In genomic region chr15:98802187-98802586, GRCh38 we compare ENCODE assay signal across 28 cellular contexts.
A peak's percentile ranks its signal among the peaks of the same experiment; 100 is the strongest.
DNase-seq lines count a peak whose midpoint lies in the region; ATAC-seq, FAIRE-seq and TF ChIP-seq lines count a peak whose summit lies in the region.
"Had no signal": no experiment of that assay in that cellular context is flagged by ENCODE, and none has a peak within 500 bp of the region (broad histone marks: within the 10 kb centered on the region; RNA-seq: fewer than 3 reads in every experiment).

No MANE protein-coding gene starts in this region.

- H3K27me3 ChIP-seq in GM23338 (ENCODE audit: insufficient read depth) (no peaks in the 10 kb centered on the region), astrocyte (ENCODE audit: insufficient read depth, low read length) (no peaks in the 10 kb centered on the region), transverse colon (no peaks in the 10 kb centered on the region)
- H3K27me3 ChIP-seq: dorsolateral prefrontal cortex, uterus had no signal

- no peak for TF ChIP-seq CTCF in GM23338 (conservative IDR thresholded peaks at IDR 0.05; ENCODE audit: low read depth in 2 of 2)
- no peak for TF ChIP-seq CTCF in astrocyte (IDR thresholded peaks at IDR 0.05; ENCODE audit: insufficient read depth, low read depth, low read length)
- TF ChIP-seq CTCF in transverse colon (IDR thresholded peaks at IDR 0.05): no peak

- POLR2A ChIA-PET in naive thymus-derived CD8-positive, alpha-beta T cell (lab: Charles Lee): no interaction called here

- peaks cover 78% of the 10 kb centered on the region for H3K4me1 ChIP-seq in GM23338 (ENCODE audit: insufficient read depth)
- H3K4me1 ChIP-seq in astrocyte (ENCODE audit: insufficient read depth, low read length): peaks cover 41% of the 10 kb centered on the region
- H3K4me1 ChIP-seq in transverse colon: peaks cover 14 to 56% (median 50%) of the 10 kb centered on the region in 4 donors

- FAIRE-seq in astrocyte (lab: Jason Lieb, UNC): no peak
- FAIRE-seq: G401.6, HepG2 had no signal

- DNase-seq in GM23338 (ENCODE audit: low spot score) (no peak), astrocyte (ENCODE audit: low read depth) (no peak), left colon (peak; percentile 28 to 51), transverse colon (peak; percentile 51)
- no peak for DNase-seq in naive thymus-derived CD8-positive, alpha-beta T cell
- DNase-seq: activated CD4-positive, alpha-beta T cell treated with anti-CD3 and anti-CD28 coated beads, Interleukin-2, amount 10 ng/mL, durations not matched to agents 24 days and 14 days; activated CD8-positive, alpha-beta memory T cell treated with anti-CD3 and anti-CD28 coated beads, Interleukin-2, amount 10 ng/mL, durations not matched to agents 7 days and 5 days; activated naive CD4-positive, alpha-beta T cell treated with anti-CD3 and anti-CD28 coated beads, Interleukin-2, amount 50 U/mL, for 16 hours; CD4-positive, alpha-beta T cell; central memory CD4-positive, alpha-beta T cell; dorsolateral prefrontal cortex; glutamatergic neuron; GOT3; Kasumi-1; mammary epithelial cell; NCI-H187; NCI-H526; RPMI8226; SK-N-SH; stimulated activated CD4-positive, alpha-beta T cell treated with anti-CD3 and anti-CD28 coated beads, Interleukin-2, amount 100 ng/mL, for 24 hours; T-helper 17 cell; uterus had no signal

- TF ChIP-seq EP300 in transverse colon (IDR thresholded peaks at IDR 0.05; ENCODE audit: low read depth): no peak

- WGBS in transverse colon (ENCODE audit: low coverage in 1 of 2), 2 donors: 81 to 82% methylated on average over 5 to 6 of the region's 6 CpGs

- TF ChIP-seq POLR2A in transverse colon (IDR thresholded peaks at IDR 0.05): no peak

- no peak overlapping the region for H2AFZ ChIP-seq in GM23338
- H2AFZ ChIP-seq in astrocyte (ENCODE audit: low read depth, low read length): no peak overlapping the region

- in situ Hi-C loops in transverse colon (cut with MboI; ENCODE audit: low pct_ligation_motif_present in 1 of 4, low pct_unique_long_range_greater_than_20kb in 1 of 4, low sequenced_read_pairs in 3 of 4): no loop called here

- peaks cover 77% of the 10 kb centered on the region for H3K4me1 Mint-ChIP-seq in GM23338
- H3K4me1 Mint-ChIP-seq in astrocyte (ENCODE audit: low read depth, unreplicated experiment): peaks cover 67% of the 10 kb centered on the region
- peaks cover 31 to 78% (median 57%) of the 10 kb centered on the region in 4 donors for H3K4me1 Mint-ChIP-seq in naive thymus-derived CD8-positive, alpha-beta T cell

- H3K9me3 Mint-ChIP-seq in GM23338 (no peaks in the 10 kb centered on the region), astrocyte (ENCODE audit: unreplicated experiment) (no peaks in the 10 kb centered on the region)
- no peaks in the 10 kb centered on the region for H3K9me3 Mint-ChIP-seq in naive thymus-derived CD8-positive, alpha-beta T cell
- H3K9me3 Mint-ChIP-seq: activated CD4-positive, alpha-beta T cell treated with anti-CD3 and anti-CD28 coated beads, Interleukin-2, amount 10 ng/mL, durations not matched to agents 24 days and 14 days; activated T-helper 1 cell treated with anti-CD3 and anti-CD28 coated beads, Interleukin-12 subunit alpha, Interleukin-12 subunit beta, Interleukin-2, Interleukin-4 antibody, amounts not matched to agents 30 ng/mL and 10 ng/mL and 1 ng/mL, durations not matched to agents 14 hours and 24 hours and 36 hours; CD4-positive, alpha-beta T cell had no signal

- H3K27ac Mint-ChIP-seq in GM23338 (peak overlapping the region; percentile 61), astrocyte (ENCODE audit: unreplicated experiment) (peak overlapping the region; percentile 97)
- peak overlapping the region in 4 of 10 donors; percentile 20 to 56 (median 38) for H3K27ac Mint-ChIP-seq in naive thymus-derived CD8-positive, alpha-beta T cell
- H3K27ac Mint-ChIP-seq: activated CD4-positive, alpha-beta T cell treated with anti-CD3 and anti-CD28 coated beads, Interleukin-2, amount 10 ng/mL, durations not matched to agents 24 days and 14 days; activated CD8-positive, alpha-beta memory T cell treated with anti-CD3 and anti-CD28 coated beads, Interleukin-2, amount 10 ng/mL, durations not matched to agents 7 days and 5 days; activated T-helper 1 cell treated with anti-CD3 and anti-CD28 coated beads, Interleukin-12 subunit alpha, Interleukin-12 subunit beta, Interleukin-2, Interleukin-4 antibody, amounts not matched to agents 30 ng/mL and 10 ng/mL and 1 ng/mL, durations not matched to agents 14 hours and 24 hours and 36 hours had no signal

- H3K4me2 ChIP-seq in GM23338: peak overlapping the region; percentile 77
- H3K4me2 ChIP-seq in astrocyte (ENCODE audit: low read length): no peak overlapping the region

- no peak overlapping the region for H3K9ac ChIP-seq in astrocyte (ENCODE audit: low read length)
- H3K9ac ChIP-seq: SK-N-SH had no signal

- H3K9me3 ChIP-seq in astrocyte (ENCODE audit: insufficient read depth, low read depth, low read length) (no peaks in the 10 kb centered on the region), transverse colon (no peaks in the 10 kb centered on the region)
- H3K9me3 ChIP-seq: SK-N-SH, uterus had no signal

- H3K79me2 ChIP-seq in GM23338 (replicated peaks; ENCODE audit: insufficient read depth) (peaks cover 95% of the 10 kb centered on the region), astrocyte (ENCODE audit: insufficient read depth, low read length) (peaks cover 98% of the 10 kb centered on the region)

- H3K27me3 Mint-ChIP-seq in GM23338 (ENCODE audit: insufficient read depth, low read depth, poor library complexity) (peaks cover 8% of the 10 kb centered on the region), astrocyte (ENCODE audit: low read depth, unreplicated experiment) (no peaks in the 10 kb centered on the region)
- no peaks in the 10 kb centered on the region for H3K27me3 Mint-ChIP-seq in naive thymus-derived CD8-positive, alpha-beta T cell
- H3K27me3 Mint-ChIP-seq: activated CD4-positive, alpha-beta T cell treated with anti-CD3 and anti-CD28 coated beads, Interleukin-2, amount 10 ng/mL, durations not matched to agents 24 days and 14 days; activated CD8-positive, alpha-beta memory T cell treated with anti-CD3 and anti-CD28 coated beads, Interleukin-2, amount 10 ng/mL, durations not matched to agents 7 days and 5 days; CD4-positive, alpha-beta T cell; T-helper 17 cell had no signal

- no peak overlapping the region for H3K27ac ChIP-seq in GM23338 (ENCODE audit: low read depth)
- H3K27ac ChIP-seq in astrocyte (ENCODE audit: low read depth, low read length): no peak overlapping the region
- no peak overlapping the region for H3K27ac ChIP-seq in transverse colon
- H3K27ac ChIP-seq: uterus had no signal

- H3K4me3 Mint-ChIP-seq in GM23338 (no peak overlapping the region; the same call in 2 of the 3 replicates), astrocyte (ENCODE audit: unreplicated experiment) (no peak overlapping the region)
- H3K4me3 Mint-ChIP-seq in naive thymus-derived CD8-positive, alpha-beta T cell: no peak overlapping the region
- H3K4me3 Mint-ChIP-seq: activated CD4-positive, alpha-beta T cell treated with anti-CD3 and anti-CD28 coated beads, Interleukin-2, amount 10 ng/mL, durations not matched to agents 24 days and 14 days; activated CD8-positive, alpha-beta memory T cell treated with anti-CD3 and anti-CD28 coated beads, Interleukin-2, amount 10 ng/mL, durations not matched to agents 7 days and 5 days; activated T-helper 1 cell treated with anti-CD3 and anti-CD28 coated beads, Interleukin-12 subunit alpha, Interleukin-12 subunit beta, Interleukin-2, Interleukin-4 antibody, amounts not matched to agents 30 ng/mL and 10 ng/mL and 1 ng/mL, durations not matched to agents 14 hours and 24 hours and 36 hours; T-helper 17 cell had no signal

- ATAC-seq in GM23338: no peak
- ATAC-seq in left colon: peak; percentile 68
- ATAC-seq in GM21717 (IDR thresholded peaks at IDR 0.05; ENCODE audit: unreplicated experiment): no peak
- no peak for ATAC-seq in naive thymus-derived CD8-positive, alpha-beta T cell
- ATAC-seq in GM18858 (IDR thresholded peaks at IDR 0.05; ENCODE audit: unreplicated experiment): no peak
- ATAC-seq: activated CD8-positive, alpha-beta memory T cell treated with anti-CD3 and anti-CD28 coated beads, Interleukin-2, amount 10 ng/mL, durations not matched to agents 7 days and 5 days; HepG2; T-helper 17 cell had no signal

- H3F3A ChIP-seq in GM23338 (replicated peaks; ENCODE audit: low read depth): peaks cover 14% of the 10 kb centered on the region; the same call in 1 of the 2 replicates

- peaks cover 63% of the 10 kb centered on the region for H4K20me1 ChIP-seq in GM23338 (replicated peaks; ENCODE audit: insufficient read depth)
- peaks cover 97% of the 10 kb centered on the region for H4K20me1 ChIP-seq in astrocyte (ENCODE audit: insufficient read depth, low read length)

- H3K36me3 Mint-ChIP-seq in GM23338 (ENCODE audit: low read depth) (no peaks in the 10 kb centered on the region), astrocyte (ENCODE audit: low read depth, unreplicated experiment) (peaks cover 2% of the 10 kb centered on the region)
- peaks cover 0 to 7% (median 0%) of the 10 kb centered on the region in 3 donors for H3K36me3 Mint-ChIP-seq in naive thymus-derived CD8-positive, alpha-beta T cell
- H3K36me3 Mint-ChIP-seq: activated CD8-positive, alpha-beta memory T cell treated with anti-CD3 and anti-CD28 coated beads, Interleukin-2, amount 10 ng/mL, durations not matched to agents 7 days and 5 days had no signal

- intact Hi-C loops in left colon (cut with DNase I, micrococcal nuclease): no loop called here
- intact Hi-C loops in transverse colon (cut with DNase I; ENCODE audit: low total_unique reads): no loop called here

- H3K9me2 ChIP-seq in GM23338 (ENCODE audit: insufficient read depth): no peaks in the 10 kb centered on the region
- H3K9me2 ChIP-seq: SK-N-SH had no signal

- H3K4me3 ChIP-seq in GM23338 (no peak overlapping the region), astrocyte (ENCODE audit: insufficient read depth, low read depth, low read length) (no peak overlapping the region), transverse colon (no peak overlapping the region)
- H3K4me3 ChIP-seq: skin epidermis, uterus had no signal

- no peaks in the 10 kb centered on the region for H3K36me3 ChIP-seq in GM23338 (ENCODE audit: insufficient read depth)
- no peaks in the 10 kb centered on the region for H3K36me3 ChIP-seq in astrocyte (ENCODE audit: insufficient read depth, low read length)
- H3K36me3 ChIP-seq in transverse colon: no peaks in the 10 kb centered on the region
- H3K36me3 ChIP-seq: uterus had no signal

TF ChIP-seq in GM23338, 12 proteins besides CTCF, POLR2A, EP300 and RAD21 (continues in another document):
- TF ChIP-seq EZH2phosphoT487 (IDR thresholded peaks at IDR 0.05; ENCODE audit: unreplicated experiment): no peak
- no peak for TF ChIP-seq CREB1 (CRISPR knock-in tag; IDR thresholded peaks at IDR 0.05; ENCODE audit: low read depth)

Comparison
In these comparisons a context has a peak if more than half of its experiments do, and no peak if none do; other contexts are left out.
1. DNase-seq: peak in left colon (2 of 2) and transverse colon (single experiment); none in GM23338 (single experiment), astrocyte (single experiment) and naive thymus-derived CD8-positive, alpha-beta T cell (0 of 10).